ENCODE assay signal across 1 cellular context in genomic region chr3:66592061-66592875, GRCh38.
TF ChIP-seq lines count a peak whose summit lies in the region.

No MANE protein-coding gene starts in this region.

TF ChIP-seq in A549, 52 proteins besides CTCF, POLR2A, EP300 and RAD21 (continued from another document):
- TF ChIP-seq PBX3 (IDR thresholded peaks at IDR 0.05) = no peak
TF ChIP-seq in A549: peak in this region for 0.
